2 cellular contexts compared by ENCODE assay signal in the genomic region with DNA sequence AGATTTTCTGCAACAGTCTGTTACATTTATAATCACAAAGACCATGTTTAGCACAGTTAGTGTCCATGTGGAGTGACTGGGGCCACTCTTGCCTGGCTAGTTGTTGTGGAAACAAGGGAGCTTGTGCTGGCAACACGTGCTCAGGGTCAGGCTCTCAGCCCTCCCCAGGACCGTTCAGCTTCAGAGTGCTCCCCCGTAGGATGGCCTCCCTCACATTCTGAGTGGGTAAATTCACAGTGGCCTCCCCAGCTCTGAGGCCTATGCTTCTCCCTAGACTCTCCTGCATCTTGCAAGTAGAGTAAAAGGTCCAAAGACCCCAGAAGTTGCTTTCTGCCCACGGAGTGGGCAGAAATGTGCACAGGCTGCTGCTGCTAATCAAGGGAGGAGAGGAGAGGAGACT.
A peak's percentile ranks its signal among the peaks of the same experiment; 100 is the strongest.
TF ChIP-seq lines count a peak whose summit lies in the region.

No MANE protein-coding gene starts in this region.

TF ChIP-seq in IMR-90, 13 proteins besides CTCF, POLR2A, EP300 and RAD21:
- no peak for TF ChIP-seq CHD1 (IDR thresholded peaks at IDR 0.05; ENCODE audit: low read depth, low read length)
- no peak for TF ChIP-seq MXI1 (IDR thresholded peaks at IDR 0.05; ENCODE audit: borderline replicate concordance, low read depth, low read length)
- no peak for TF ChIP-seq RCOR1 (IDR thresholded peaks at IDR 0.05; ENCODE audit: insufficient replicate concordance, low read length)
- no peak for TF ChIP-seq MAZ (IDR thresholded peaks at IDR 0.05; ENCODE audit: borderline replicate concordance, low read depth, low read length)
- no peak for TF ChIP-seq BHLHE40 (IDR thresholded peaks at IDR 0.05; ENCODE audit: low read depth, low read length)
- TF ChIP-seq SMC3 (IDR thresholded peaks at IDR 0.05; ENCODE audit: low read depth, low read length): no peak
- TF ChIP-seq FOS (IDR thresholded peaks at IDR 0.05; ENCODE audit: low read depth, low read length): no peak
- TF ChIP-seq USF2 (IDR thresholded peaks at IDR 0.05; ENCODE audit: low read depth, low read length): no peak
- TF ChIP-seq RFX5 (IDR thresholded peaks at IDR 0.05; ENCODE audit: low read depth, low read length): no peak
- TF ChIP-seq, protein P1, sequence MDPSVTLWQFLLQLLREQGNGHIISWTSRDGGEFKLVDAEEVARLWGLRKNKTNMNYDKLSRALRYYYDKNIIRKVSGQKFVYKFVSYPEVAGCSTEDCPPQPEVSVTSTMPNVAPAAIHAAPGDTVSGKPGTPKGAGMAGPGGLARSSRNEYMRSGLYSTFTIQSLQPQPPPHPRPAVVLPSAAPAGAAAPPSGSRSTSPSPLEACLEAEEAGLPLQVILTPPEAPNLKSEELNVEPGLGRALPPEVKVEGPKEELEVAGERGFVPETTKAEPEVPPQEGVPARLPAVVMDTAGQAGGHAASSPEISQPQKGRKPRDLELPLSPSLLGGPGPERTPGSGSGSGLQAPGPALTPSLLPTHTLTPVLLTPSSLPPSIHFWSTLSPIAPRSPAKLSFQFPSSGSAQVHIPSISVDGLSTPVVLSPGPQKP (IDR thresholded peaks at IDR 0.05; ENCODE audit: borderline replicate concordance, low read depth, low read length): no peak
- TF ChIP-seq MAFK (IDR thresholded peaks at IDR 0.05; ENCODE audit: low read depth, low read length): no peak
- TF ChIP-seq NFE2L2 (IDR thresholded peaks at IDR 0.05; ENCODE audit: low read depth, low read length): no peak
- TF ChIP-seq CEBPB (IDR thresholded peaks at IDR 0.05; ENCODE audit: low read depth, low read length): no peak
TF ChIP-seq in IMR-90: peak in this region for 0.

TF ChIP-seq in HepG2, 621 proteins besides CTCF, POLR2A, EP300 and RAD21:
- TF ChIP-seq ONECUT2 (CRISPR knock-in tag; IDR thresholded peaks at IDR 0.05) (no peak), ZNF263 (CRISPR knock-in tag; IDR thresholded peaks at IDR 0.05) (peak; percentile 45; the same call in 1 of the 2 replicates), FOXM1 (CRISPR knock-in tag; IDR thresholded peaks at IDR 0.05) (no peak), SKIL (CRISPR knock-in tag; IDR thresholded peaks at IDR 0.05; ENCODE audit: borderline replicate concordance) (no peak)
